In the genomic region with DNA sequence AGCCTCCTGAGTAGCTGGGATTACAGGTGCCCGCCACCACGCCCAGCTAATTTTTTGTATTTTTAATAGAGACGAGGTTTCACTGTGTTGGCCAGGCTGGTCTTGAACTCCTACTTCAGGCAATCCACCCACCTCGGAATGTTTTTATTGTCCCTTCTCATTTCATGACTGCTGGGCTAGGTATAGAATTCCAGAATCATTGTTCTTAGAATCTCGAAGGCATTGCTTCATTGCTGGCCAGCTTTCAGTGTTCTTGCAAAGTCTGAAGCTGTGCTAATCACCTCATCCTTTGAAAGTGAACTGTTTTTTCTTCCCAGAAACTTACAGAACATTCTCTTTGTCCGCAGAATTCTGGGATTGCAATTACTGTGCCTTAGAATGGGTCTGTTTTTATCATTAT, we compare ENCODE assay signal across 22 cellular contexts. TPM values are rescaled to one million over a fixed set of nuclear protein-coding genes. Genes with fewer than 3 reads are reported as not detected.
DNase-seq lines count a peak whose midpoint lies in the region; ATAC-seq, FAIRE-seq and TF ChIP-seq lines count a peak whose summit lies in the region.
"Had no signal": no experiment of that assay in that cellular context is flagged by ENCODE, and none has a peak within 500 bp of the region (broad histone marks: within the 10 kb centered on the region; RNA-seq: fewer than 3 reads in every experiment).

No MANE protein-coding gene starts in this region.

- peak overlapping the region; percentile 5; the same call in 1 of the 2 replicates for H3K4ac ChIP-seq in IMR-90 (ENCODE audit: low read depth, low read length)

- no peaks in the 10 kb centered on the region for H3K9me3 ChIP-seq in IMR-90 (ENCODE audit: control insufficient read depth, insufficient read depth, low read length)
- H3K9me3 ChIP-seq in astrocyte (ENCODE audit: insufficient read depth, low read depth, low read length): no peaks in the 10 kb centered on the region
- H3K9me3 ChIP-seq: left ventricle myocardium inferior, mucosa of descending colon had no signal

- H2AK5ac ChIP-seq in IMR-90 (ENCODE audit: low read depth, low read length): no peak overlapping the region; the same call in 1 of the 2 replicates

- TF ChIP-seq CTCF in IMR-90 (conservative IDR thresholded peaks at IDR 0.05; ENCODE audit: low read depth, low read length) (no peak), astrocyte (IDR thresholded peaks at IDR 0.05; ENCODE audit: insufficient read depth, low read depth, low read length) (no peak)

- H3K4me1 ChIP-seq in IMR-90 (ENCODE audit: control insufficient read depth, insufficient read depth, low read length) (peaks cover 32% of the 10 kb centered on the region), astrocyte (ENCODE audit: insufficient read depth, low read length) (peaks cover 30% of the 10 kb centered on the region)

- H3K4me3 ChIP-seq in IMR-90 (ENCODE audit: insufficient read depth, low read depth, low read length) (no peak overlapping the region), astrocyte (ENCODE audit: insufficient read depth, low read depth, low read length) (no peak overlapping the region)
- H3K4me3 ChIP-seq: dorsolateral prefrontal cortex, hepatocyte, left ventricle myocardium inferior, mucosa of descending colon had no signal

- BruUV-seq in IMR-90 (replicated peaks; lab: Mats Ljungman, UMichigan): no TSS peak

- H4K91ac ChIP-seq in IMR-90 (ENCODE audit: insufficient read depth, low read depth, low read length): no peak overlapping the region

- intact Hi-C loops in activated naive CD4-positive, alpha-beta T cell treated with anti-CD3 and anti-CD28 coated beads for 36 hours (cut with micrococcal nuclease): no loop called here
- intact Hi-C loops in IMR-90 (cut with micrococcal nuclease): no loop called here

- FAIRE-seq in astrocyte (lab: Jason Lieb, UNC): no peak

- POLR2A ChIA-PET in IMR-90 (lab: Charles Lee; ENCODE audit: unreplicated experiment): interaction anchor here (0.5 to 0.7 kb wide), 2 partner anchors 11 to 414 kb away, joined by 3 to 22 read pairs; no protein-coding TSS in a partner anchor
- POLR2A ChIA-PET in naive thymus-derived CD8-positive, alpha-beta T cell (lab: Charles Lee): interaction anchor here (0.7 kb wide), 1 partner anchor 15 kb away, joined by 4 read pairs; no protein-coding TSS in a partner anchor

- peak overlapping the region; percentile 89 for H3K4me3 Mint-ChIP-seq in activated naive CD4-positive, alpha-beta T cell treated with anti-CD3 and anti-CD28 coated beads for 36 hours
- H3K4me3 Mint-ChIP-seq in astrocyte (ENCODE audit: unreplicated experiment): no peak overlapping the region
- no peak overlapping the region for H3K4me3 Mint-ChIP-seq in naive thymus-derived CD8-positive, alpha-beta T cell
- H3K4me3 Mint-ChIP-seq: CD4-positive, alpha-beta T cell; stimulated activated naive B cell treated with anti-CD40 and anti-IgM and Interleukin-4, amounts not matched to agents 10 μg/mL and 1 μg/mL and 100 μg/mL, for 72 hours had no signal

- H3K9me3 Mint-ChIP-seq in activated naive CD4-positive, alpha-beta T cell treated with anti-CD3 and anti-CD28 coated beads for 36 hours: no peaks in the 10 kb centered on the region
- no peaks in the 10 kb centered on the region for H3K9me3 Mint-ChIP-seq in astrocyte (ENCODE audit: unreplicated experiment)
- no peaks in the 10 kb centered on the region for H3K9me3 Mint-ChIP-seq in naive thymus-derived CD8-positive, alpha-beta T cell
- H3K9me3 Mint-ChIP-seq: CD4-positive, alpha-beta T cell; stimulated activated naive B cell treated with anti-CD40 and anti-IgM and Interleukin-4, amounts not matched to agents 10 μg/mL and 1 μg/mL and 100 μg/mL, for 72 hours had no signal

- no peak overlapping the region for H2BK120ac ChIP-seq in IMR-90 (ENCODE audit: low read depth, low read length)

- H3K79me1 ChIP-seq in IMR-90 (ENCODE audit: low read depth in 1 of 2, low read length in 2 of 2): peaks cover 37 to 83% of the 10 kb centered on the region in 2 experiments

- H2BK5ac ChIP-seq in IMR-90 (ENCODE audit: low read depth, low read length, poor library complexity, severe bottlenecking): peak overlapping the region; percentile 7

- DNase-seq in activated naive CD4-positive, alpha-beta T cell treated with anti-CD3 and anti-CD28 coated beads for 36 hours: no peak
- DNase-seq in activated naive CD4-positive, alpha-beta T cell treated with Interleukin-2 at 50 U/mL for 16 hours: no peak
- DNase-seq in IMR-90: no peak
- DNase-seq in astrocyte (ENCODE audit: low read depth): no peak
- no peak for DNase-seq in naive thymus-derived CD8-positive, alpha-beta T cell
- DNase-seq in GM19238 (ENCODE audit: insufficient read length, low spot score): no peak
- DNase-seq: activated CD4-positive, alpha-beta T cell treated with anti-CD3 and anti-CD28 coated beads, Interleukin-2, amount 50 U/mL, for 1 hour; CD4-positive, alpha-beta T cell; central memory CD4-positive, alpha-beta T cell; DMS 273 treated with DMSO at 0.1 percent for 48 hours; dorsolateral prefrontal cortex; left ventricle myocardium inferior; mucosa of descending colon; NCI-H1417 treated with DMSO at 0.1 percent for 48 hours; NCI-H446; SIG-M5; stimulated activated CD4-positive, alpha-beta T cell treated with anti-CD3 and anti-CD28 coated beads, Interleukin-2, amount 100 ng/mL, for 24 hours; stimulated activated naive B cell treated with anti-CD40 and anti-IgM and Interleukin-4, amounts not matched to agents 10 μg/mL and 1 μg/mL and 100 μg/mL, for 72 hours had no signal

- H4K5ac ChIP-seq in IMR-90 (ENCODE audit: low read depth, low read length): no peak overlapping the region

- peaks cover 84% of the 10 kb centered on the region for H3K79me2 ChIP-seq in astrocyte (ENCODE audit: insufficient read depth, low read length)

- peak overlapping the region; percentile 21; the same call in 1 of the 2 replicates for H2BK20ac ChIP-seq in IMR-90 (ENCODE audit: low read depth, low read length)

- no peak overlapping the region for H3K23ac ChIP-seq in IMR-90 (ENCODE audit: low read depth, low read length)

- no CpG with 5 or more reads among the region's 6 CpGs for WGBS in IMR-90 (ENCODE audit: extremely low coverage in 2 of 2, insufficient read length in 1 of 2), 2 experiments

- H3K9ac ChIP-seq in IMR-90 (ENCODE audit: low read depth, low read length) (no peak overlapping the region), astrocyte (ENCODE audit: low read length) (no peak overlapping the region)

- ATAC-seq in IMR-90 (ENCODE audit: low read depth) (no peak), HG02759 (IDR thresholded peaks at IDR 0.05; ENCODE audit: unreplicated experiment) (no peak), GM18517 (IDR thresholded peaks at IDR 0.05; ENCODE audit: unreplicated experiment) (no peak)
- ATAC-seq in naive thymus-derived CD8-positive, alpha-beta T cell: no peak
- ATAC-seq: mucosa of descending colon; stimulated activated naive B cell treated with anti-CD40 and anti-IgM and Interleukin-4, amounts not matched to agents 10 μg/mL and 1 μg/mL and 100 μg/mL, for 72 hours had no signal

- H4K20me1 ChIP-seq in IMR-90 (ENCODE audit: insufficient read depth, low read length) (peaks cover 11% of the 10 kb centered on the region; the same call in 1 of the 2 replicates), astrocyte (ENCODE audit: insufficient read depth, low read length) (no peaks in the 10 kb centered on the region)

- H2AFZ ChIP-seq in IMR-90 (replicated peaks; ENCODE audit: low read length, poor library complexity): no peak overlapping the region
- no peak overlapping the region for H2AFZ ChIP-seq in astrocyte (ENCODE audit: low read depth, low read length)
- H2AFZ ChIP-seq: hepatocyte had no signal

- H3K27ac Mint-ChIP-seq in activated naive CD4-positive, alpha-beta T cell treated with anti-CD3 and anti-CD28 coated beads for 36 hours: peak overlapping the region; percentile 86
- peak overlapping the region; percentile 3 for H3K27ac Mint-ChIP-seq in astrocyte (ENCODE audit: unreplicated experiment)
- H3K27ac Mint-ChIP-seq in naive thymus-derived CD8-positive, alpha-beta T cell: peak overlapping the region in 6 of 10 donors; percentile 7 to 63 (median 50)
- H3K27ac Mint-ChIP-seq: CD4-positive, alpha-beta T cell had no signal

- H3K36me3 ChIP-seq in IMR-90 (ENCODE audit: control insufficient read depth, insufficient read depth, low read length) (peaks cover 23% of the 10 kb centered on the region), astrocyte (ENCODE audit: insufficient read depth, low read length) (peaks cover 15% of the 10 kb centered on the region)

- H3K4me2 ChIP-seq in IMR-90 (ENCODE audit: low read depth, low read length): no peak overlapping the region
- no peak overlapping the region for H3K4me2 ChIP-seq in astrocyte (ENCODE audit: low read length)
- H3K4me2 ChIP-seq: hepatocyte had no signal

- in situ Hi-C loops in IMR-90 (cut with MboI; ENCODE audit: low sequenced_read_pairs): no loop called here

- peaks cover 35% of the 10 kb centered on the region for H3K9me1 ChIP-seq in IMR-90 (ENCODE audit: insufficient read depth, low read length)

- no peaks in the 10 kb centered on the region for H3K27me3 Mint-ChIP-seq in activated naive CD4-positive, alpha-beta T cell treated with anti-CD3 and anti-CD28 coated beads for 36 hours (ENCODE audit: low read depth)
- H3K27me3 Mint-ChIP-seq in astrocyte (ENCODE audit: low read depth, unreplicated experiment): no peaks in the 10 kb centered on the region
- H3K27me3 Mint-ChIP-seq in naive thymus-derived CD8-positive, alpha-beta T cell: no peaks in the 10 kb centered on the region
- H3K27me3 Mint-ChIP-seq: CD4-positive, alpha-beta T cell; stimulated activated naive B cell treated with anti-CD40 and anti-IgM and Interleukin-4, amounts not matched to agents 10 μg/mL and 1 μg/mL and 100 μg/mL, for 72 hours had no signal

- peaks cover 75% of the 10 kb centered on the region for H3K4me1 Mint-ChIP-seq in activated naive CD4-positive, alpha-beta T cell treated with anti-CD3 and anti-CD28 coated beads for 36 hours (ENCODE audit: low read depth)
- H3K4me1 Mint-ChIP-seq in astrocyte (ENCODE audit: low read depth, unreplicated experiment): peaks cover 50% of the 10 kb centered on the region
- peaks cover 22 to 58% (median 38%) of the 10 kb centered on the region in 4 donors for H3K4me1 Mint-ChIP-seq in naive thymus-derived CD8-positive, alpha-beta T cell

- H3K18ac ChIP-seq in IMR-90 (ENCODE audit: low read depth, low read length): no peak overlapping the region

- CTCF ChIA-PET in activated naive CD4-positive, alpha-beta T cell treated with anti-CD3 and anti-CD28 coated beads for 36 hours (lab: Charles Lee): interaction anchor here (0.6 to 1.8 kb wide), 3 partner anchors 30 to 46 kb away, joined by 3 to 6 read pairs (median 4); no protein-coding TSS in a partner anchor
- CTCF ChIA-PET in IMR-90 (lab: Yijun Ruan, JAX): interaction anchor here (0.6 kb wide), 1 partner anchor 19 kb away, joined by 4 read pairs; no protein-coding TSS in a partner anchor

- peak overlapping the region in 1 of 2 experiments; percentile 13; a peak in 1 of 4 replicates for H4K8ac ChIP-seq in IMR-90 (ENCODE audit: low read depth in 2 of 2, low read length in 2 of 2)

- peaks cover 57% of the 10 kb centered on the region for H3K36me3 Mint-ChIP-seq in activated naive CD4-positive, alpha-beta T cell treated with anti-CD3 and anti-CD28 coated beads for 36 hours (ENCODE audit: low read depth)
- peaks cover 12% of the 10 kb centered on the region for H3K36me3 Mint-ChIP-seq in astrocyte (ENCODE audit: low read depth, unreplicated experiment)
- peaks cover 0 to 51% (median 5%) of the 10 kb centered on the region in 3 donors for H3K36me3 Mint-ChIP-seq in naive thymus-derived CD8-positive, alpha-beta T cell

- peak overlapping the region; percentile 53; the same call in 1 of the 3 replicates for H2BK15ac ChIP-seq in IMR-90 (ENCODE audit: low read depth, low read length)

- H3K27me3 ChIP-seq in IMR-90 (ENCODE audit: control insufficient read depth, insufficient read depth, low read length) (no peaks in the 10 kb centered on the region), astrocyte (ENCODE audit: insufficient read depth, low read length) (no peaks in the 10 kb centered on the region)
- H3K27me3 ChIP-seq: dorsolateral prefrontal cortex, foreskin keratinocyte, hepatocyte had no signal

- H3K56ac ChIP-seq in IMR-90 (ENCODE audit: extremely low read depth, insufficient read depth, low read length): no peak overlapping the region

- no peak overlapping the region for H2AK9ac ChIP-seq in IMR-90 (replicated peaks; ENCODE audit: low read depth, low read length, poor library complexity)

- no peak for TF ChIP-seq POLR2A in IMR-90 (IDR thresholded peaks at IDR 0.05; ENCODE audit: low read depth, low read length)

- dilution Hi-C loops in IMR-90 (cut with HindIII; ENCODE audit: low sequenced_read_pairs, unreplicated experiment): no loop called here

- H3K27ac ChIP-seq in IMR-90 (ENCODE audit: insufficient read depth, low read length): no peak overlapping the region
- no peak overlapping the region for H3K27ac ChIP-seq in astrocyte (ENCODE audit: low read depth, low read length)
- H3K27ac ChIP-seq: hepatocyte, left ventricle myocardium inferior had no signal

- no peak for TF ChIP-seq RAD21 in IMR-90 (IDR thresholded peaks at IDR 0.05; ENCODE audit: low read length)

- no peak overlapping the region for H3K14ac ChIP-seq in IMR-90 (replicated peaks; ENCODE audit: low read depth, low read length)

RNA-seq across cellular contexts. Expression of gene PTPN1, which starts 49.0 kb away (rescaled TPM):
- total RNA-seq in activated naive CD4-positive, alpha-beta T cell treated with anti-CD3 and anti-CD28 coated beads for 36 hours: 100 to 1,000 TPM; 111 to 119 TPM
- 31.7 and 38.0 TPM in 2 replicates for total RNA-seq in IMR-90 (2012; rRNA removed)
- polyA plus RNA-seq in IMR-90 (2012; rRNA removed): 37.1 and 37.4 TPM in 2 replicates
- 27.3 and 29.6 TPM in 2 replicates for polyA plus RNA-seq in IMR-90 (2012; cell fraction: cytosol; rRNA removed)
- polyA plus RNA-seq in IMR-90 (2012; cell fraction: nucleus; rRNA removed; ENCODE audit: low replicate concordance): 35.3 and 62.9 TPM in 2 replicates
- total RNA-seq in astrocyte: 60.6 and 64.9 TPM in 2 replicates
- 10 to 100 TPM; 53.8 to 56.7 TPM for total RNA-seq in naive thymus-derived CD8-positive, alpha-beta T cell
- polyA plus RNA-seq in naive thymus-derived CD8-positive, alpha-beta T cell: 10 to 100 TPM; 29.1 to 31.9 (median 29.4) TPM

Comparison
In these comparisons a context has a peak if more than half of its experiments do, and no peak if none do; other contexts are left out.
1. H3K27ac Mint-ChIP-seq: peak in every context shown above with its lines; median percentile 86 in activated naive CD4-positive, alpha-beta T cell treated with anti-CD3 and anti-CD28 coated beads for 36 hours; 50 in naive thymus-derived CD8-positive, alpha-beta T cell; 3 in astrocyte.